16 cellular contexts compared by ENCODE assay signal in genomic region chr3:126314305-126315082, GRCh38. TPM values are rescaled to one million over a fixed set of nuclear protein-coding genes. Genes with fewer than 3 reads are reported as not detected.
DNase-seq lines count a peak whose midpoint lies in the region; TF ChIP-seq lines count a peak whose summit lies in the region.
"Had no signal": no experiment of that assay in that cellular context is flagged by ENCODE, and none has a peak within 500 bp of the region (broad histone marks: within the 10 kb centered on the region; RNA-seq: fewer than 3 reads in every experiment).

No MANE protein-coding gene starts in this region.

- no peak overlapping the region for H3K4me3 Mint-ChIP-seq in activated CD4-positive, alpha-beta T cell treated with anti-CD3 and anti-CD28 coated beads, Interleukin-2, amount 10 ng/mL, durations not matched to agents 24 days and 14 days

- H3K27me3 ChIP-seq in testis: no peaks in the 10 kb centered on the region

- no peaks in the 10 kb centered on the region for H3K27me3 Mint-ChIP-seq in activated CD4-positive, alpha-beta T cell treated with anti-CD3 and anti-CD28 coated beads, Interleukin-2, amount 10 ng/mL, durations not matched to agents 24 days and 14 days

- WGBS in testis, 2 donors: 52 to 56% methylated on average over 7 to 8 of the region's 8 CpGs

- H3K36me3 ChIP-seq in testis (ENCODE audit: low read depth, missing control alignments): no peaks in the 10 kb centered on the region

- no peak overlapping the region for H3K27ac Mint-ChIP-seq in activated CD4-positive, alpha-beta T cell treated with anti-CD3 and anti-CD28 coated beads, Interleukin-2, amount 10 ng/mL, durations not matched to agents 24 days and 14 days

- no peaks in the 10 kb centered on the region for H3K9me3 Mint-ChIP-seq in activated CD4-positive, alpha-beta T cell treated with anti-CD3 and anti-CD28 coated beads, Interleukin-2, amount 10 ng/mL, durations not matched to agents 24 days and 14 days

- no peaks in the 10 kb centered on the region for H3K4me1 Mint-ChIP-seq in activated CD4-positive, alpha-beta T cell treated with anti-CD3 and anti-CD28 coated beads, Interleukin-2, amount 10 ng/mL, durations not matched to agents 24 days and 14 days

- TF ChIP-seq CTCF in fibroblast of villous mesenchyme (IDR thresholded peaks at IDR 0.05; ENCODE audit: insufficient read depth, low read depth, low read length): no peak
- TF ChIP-seq CTCF in testis (IDR thresholded peaks at IDR 0.05): no peak

- intact Hi-C loops in activated CD4-positive, alpha-beta T cell treated with anti-CD3 and anti-CD28 coated beads, Interleukin-2, amount 10 ng/mL, durations not matched to agents 24 days and 14 days (cut with micrococcal nuclease): no loop called here
- intact Hi-C loops in testis (cut with DNase I; ENCODE audit: low total_unique reads): no loop called here

- DNase-seq in activated CD4-positive, alpha-beta T cell treated with anti-CD3 and anti-CD28 coated beads, Interleukin-2, amount 10 ng/mL, durations not matched to agents 24 days and 14 days: peak; percentile 40
- DNase-seq in activated CD4-positive, alpha-beta T cell treated with anti-CD3 and anti-CD28 coated beads, Interleukin-2, amount 50 U/mL, for 4 hours: no peak
- DNase-seq in fibroblast of villous mesenchyme (ENCODE audit: low read depth) (peak; percentile 8), mesenteric fat pad (ENCODE audit: low spot score) (peak; percentile 55), testis (peak; percentile 54), NCI-H774 (lab: John Stamatoyannopoulos, UW) (no peak), NCI-H510A treated with DMSO at 0.1 percent for 48 hours (lab: John Stamatoyannopoulos, UW) (no peak)
- DNase-seq in activated CD4-positive, CD25-positive, alpha-beta regulatory T cell (lab: John Stamatoyannopoulos, UW): no peak
- DNase-seq: C1 segment of cervical spinal cord, DMS153, NCI-H146, NCI-H2081 treated with DMSO at 0.1 percent for 48 hours, NCI-H524 treated with DMSO at 0.1 percent for 48 hours, PC-3 had no signal

- H3K4me3 ChIP-seq in fibroblast of villous mesenchyme (ENCODE audit: low read depth, low read length) (no peak overlapping the region), testis (no peak overlapping the region)
- H3K4me3 ChIP-seq: SK-N-MC had no signal

- no peak overlapping the region for H3K27ac ChIP-seq in testis
- H3K27ac ChIP-seq: 22Rv1, SK-N-MC had no signal

- TF ChIP-seq POLR2A in testis (IDR thresholded peaks at IDR 0.05): no peak

- H3K9me3 ChIP-seq in testis: no peaks in the 10 kb centered on the region

- H3K36me3 Mint-ChIP-seq in activated CD4-positive, alpha-beta T cell treated with anti-CD3 and anti-CD28 coated beads, Interleukin-2, amount 10 ng/mL, durations not matched to agents 24 days and 14 days (ENCODE audit: low read depth): no peaks in the 10 kb centered on the region

- H3K4me1 ChIP-seq in testis: peaks cover 7% of the 10 kb centered on the region

RNA-seq across cellular contexts. Expression of gene KLF15, which starts 42.7 kb away (rescaled TPM):
- total RNA-seq in activated CD4-positive, alpha-beta T cell treated with anti-CD3 and anti-CD28 coated beads, Interleukin-2, amount 10 ng/mL, durations not matched to agents 24 days and 14 days: 0.19 and 0.28 TPM in 2 replicates
- 0.32 and 0.43 TPM in 2 replicates for total RNA-seq in fibroblast of villous mesenchyme
- total RNA-seq in mesenteric fat pad: 53.8 TPM
- total RNA-seq in testis: 10 to 100 TPM; 32.0 to 36.1 TPM
- polyA plus RNA-seq in testis (ENCODE audit: insufficient read depth, low read depth, low replicate concordance): 8.5 TPM
- total RNA-seq: PC-3 had no signal

Comparison
In these comparisons a context has a peak if more than half of its experiments do, and no peak if none do; other contexts are left out.
1. DNase-seq: peak in activated CD4-positive, alpha-beta T cell treated with anti-CD3 and anti-CD28 coated beads, Interleukin-2, amount 10 ng/mL, durations not matched to agents 24 days and 14 days (single experiment), fibroblast of villous mesenchyme (single experiment), mesenteric fat pad (single experiment) and testis (single experiment); none in activated CD4-positive, alpha-beta T cell treated with anti-CD3 and anti-CD28 coated beads, Interleukin-2, amount 50 U/mL, for 4 hours (0 of 2), NCI-H774 (single experiment), activated CD4-positive, CD25-positive, alpha-beta regulatory T cell (0 of 4) and NCI-H510A treated with DMSO at 0.1 percent for 48 hours (single experiment).
2. RNA of gene KLF15, which starts 42.7 kb away (total RNA-seq): 53.8 TPM in mesenteric fat pad (single experiment) and 32.0 to 36.1 TPM in testis; 0.32 to 0.43 TPM in fibroblast of villous mesenchyme and 0.19 to 0.28 TPM in activated CD4-positive, alpha-beta T cell treated with anti-CD3 and anti-CD28 coated beads, Interleukin-2, amount 10 ng/mL, durations not matched to agents 24 days and 14 days; every median in the first group is over 10 times any median in the second.